Comparison of ENCODE assay signal across 22 cellular contexts in the genomic region with DNA sequence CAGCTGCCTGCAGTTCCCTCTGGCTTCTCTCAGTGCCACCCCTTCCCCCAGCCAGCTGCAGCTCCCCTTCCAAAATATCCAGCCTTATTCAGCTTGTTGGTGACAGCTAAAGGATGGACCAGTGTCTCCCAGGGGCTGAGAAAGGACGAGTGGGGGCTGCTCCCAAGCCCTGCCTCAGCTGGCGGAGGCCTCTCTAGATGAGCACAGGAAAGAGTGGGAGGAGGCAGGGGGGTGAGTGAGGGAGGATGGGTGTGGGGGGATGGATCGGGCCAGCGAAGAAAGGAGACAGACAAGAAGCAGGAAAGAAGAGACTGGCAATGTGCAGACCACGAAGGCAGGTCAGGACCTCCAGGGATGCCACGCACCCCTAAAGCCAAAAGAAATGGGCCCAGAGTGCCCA. TPM values are rescaled to one million over a fixed set of nuclear protein-coding genes. Genes with fewer than 3 reads are reported as not detected.
A peak's percentile ranks its signal among the peaks of the same experiment; 100 is the strongest.
DNase-seq lines count a peak whose midpoint lies in the region; ATAC-seq, FAIRE-seq and TF ChIP-seq lines count a peak whose summit lies in the region.
"Had no signal": no experiment of that assay in that cellular context is flagged by ENCODE, and none has a peak within 500 bp of the region (broad histone marks: within the 10 kb centered on the region; RNA-seq: fewer than 3 reads in every experiment).

No MANE protein-coding gene starts in this region.

- WGBS in K562 (ENCODE audit: insufficient coverage, low coverage, missing lambda C conversion rate) = 16% methylated on average over 6 of the region's 6 CpGs

- peaks cover 22% of the 10 kb centered on the region for H3K4me1 ChIP-seq in cardiac muscle cell (ENCODE audit: low read depth)
- peaks cover 12% of the 10 kb centered on the region for H3K4me1 ChIP-seq in left ventricle myocardium inferior
- peaks cover 2 to 6% of the 10 kb centered on the region in 2 experiments; a peak in 2 of 5 replicates for H3K4me1 ChIP-seq in K562 (replicated peaks in 1 of 2; ENCODE audit: control insufficient read depth in 2 of 2, insufficient read depth in 2 of 2, low read length in 2 of 2)

- H3K27ac ChIP-seq in cardiac muscle cell (peak overlapping the region; percentile 75), left ventricle myocardium inferior (replicated peaks) (no peak overlapping the region), K562 (ENCODE audit: extremely low read depth, low read depth, low read length) (no peak overlapping the region)
- H3K27ac ChIP-seq: brain microvascular endothelial cell, SJCRH30, suprapubic skin had no signal

- intact Hi-C loops in left ventricle myocardium inferior (cut with micrococcal nuclease) (no loop called here), K562 (cut with micrococcal nuclease) (loop anchor here (5.0 kb wide), 1 partner anchor 333 kb away; a partner anchor contains a TSS)

- TF ChIP-seq CTCF in cardiac muscle cell (IDR thresholded peaks at IDR 0.05; ENCODE audit: low read depth, low read length) (no peak), left ventricle myocardium inferior (IDR thresholded peaks at IDR 0.05; ENCODE audit: borderline replicate concordance) (no peak), K562 (IDR thresholded peaks at IDR 0.05 in 2 of 3, conservative IDR thresholded peaks at IDR 0.05 in 1 of 3; ENCODE audit: insufficient read depth in 2 of 3, low read depth in 1 of 3, low read length in 3 of 3) (no peak)

- H3K9me1 ChIP-seq in K562 (ENCODE audit: control insufficient read depth, insufficient read depth, low read length) = no peaks in the 10 kb centered on the region

- TF ChIP-seq EP300 in K562 (IDR thresholded peaks at IDR 0.05; ENCODE audit: low read length) = no peak

- ATAC-seq in K562 (peak; percentile 40; the same call in 1 of the 3 replicates), left lobe of liver (peak; percentile 10), GM18868 (IDR thresholded peaks at IDR 0.05; ENCODE audit: unreplicated experiment) (no peak)
- ATAC-seq: activated T-cell treated with anti-CD3 and anti-CD28 coated beads, Interleukin-2, amount 50 U/mL, for 72 hours; PC-3 had no signal

- H3K9me3 ChIP-seq in cardiac muscle cell (ENCODE audit: low read depth) (no peaks in the 10 kb centered on the region), left ventricle myocardium inferior (replicated peaks) (no peaks in the 10 kb centered on the region), K562 (replicated peaks; ENCODE audit: control insufficient read depth, insufficient read depth, low read depth, low read length) (no peaks in the 10 kb centered on the region)
- H3K9me3 ChIP-seq: SJCRH30, suprapubic skin had no signal

- CTCF ChIA-PET in K562 (lab: Yijun Ruan, JAX; ENCODE audit: low intra/inter-chr PET ratio) = no interaction called here

- in situ Hi-C loops in K562 (cut with MboI) = no loop called here

- no peak for TF ChIP-seq RAD21 in K562 (CRISPR knock-in tag; conservative IDR thresholded peaks at IDR 0.05 in 1 of 2, IDR thresholded peaks at IDR 0.05 in 1 of 2)

- H3K36me3 ChIP-seq in cardiac muscle cell (no peaks in the 10 kb centered on the region), left ventricle myocardium inferior (no peaks in the 10 kb centered on the region), K562 (ENCODE audit: control insufficient read depth, insufficient read depth, low read length) (no peaks in the 10 kb centered on the region)
- H3K36me3 ChIP-seq: brain microvascular endothelial cell, SJCRH30, suprapubic skin had no signal

- no peak overlapping the region for H3K9ac ChIP-seq in K562 (ENCODE audit: insufficient read depth in 1 of 2, low read depth in 2 of 2, low read length in 2 of 2)

- 0 out of 2 replicates have a peak overlapping the region, but pooled peaks have one; percentile 29 for H3K4me2 ChIP-seq in K562 (ENCODE audit: insufficient read depth, low read length)

- no peak overlapping the region for H2AFZ ChIP-seq in K562 (ENCODE audit: low read depth, low read length)

- TF ChIP-seq POLR2A in K562 (conservative IDR thresholded peaks at IDR 0.05) = no peak

- no TSS peak for BruUV-seq in K562 (replicated peaks; lab: Mats Ljungman, UMichigan)

- no peaks in the 10 kb centered on the region; the same call in 1 of the 2 replicates for H4K20me1 ChIP-seq in K562 (replicated peaks; ENCODE audit: control insufficient read depth, insufficient read depth, low read length)

- no peaks in the 10 kb centered on the region for H3K79me2 ChIP-seq in K562 (ENCODE audit: control insufficient read depth, insufficient read depth, low read length)

- H3K27me3 ChIP-seq in cardiac muscle cell = no peaks in the 10 kb centered on the region
- peaks cover 9% of the 10 kb centered on the region for H3K27me3 ChIP-seq in left ventricle myocardium inferior (ENCODE audit: low read depth)
- H3K27me3 ChIP-seq in K562 (ENCODE audit: control insufficient read depth in 2 of 2, insufficient read depth in 2 of 2, low read length in 2 of 2) = peaks cover 8 to 28% of the 10 kb centered on the region in 2 experiments; a peak in 4 of 5 replicates
- H3K27me3 ChIP-seq: SJCRH30, suprapubic skin had no signal

- FAIRE-seq in K562 (lab: Jason Lieb, UNC) = no peak

- POLR2A ChIA-PET in K562 (lab: Yijun Ruan, JAX) = interaction anchor here (1.1 to 1.8 kb wide), 2 partner anchors 15 to 44 kb away, joined by 4 read pairs; no protein-coding TSS in a partner anchor

- DNase-seq in cardiac muscle cell (ENCODE audit: low read depth in 1 of 2, low spot score in 1 of 2) (peak in 1 of 2 donors; percentile 39), left ventricle myocardium inferior (no peak), K562 (ENCODE audit: extremely low read depth in 1 of 4, low spot score in 3 of 4) (peak in 1 of 4 experiments; percentile 26), left lobe of liver (ENCODE audit: low spot score) (no peak), COR-L47 (lab: John Stamatoyannopoulos, UW) (no peak), H4 (ENCODE audit: low spot score) (no peak), globus pallidus (ENCODE audit: low spot score) (no peak)
- DNase-seq: activated CD4-positive, CD25-positive, alpha-beta regulatory T cell; activated T-cell treated with anti-CD3 and anti-CD28 coated beads, Interleukin-2, amount 50 U/mL, for 72 hours; brain microvascular endothelial cell; CD4-positive, alpha-beta memory T cell; dermis blood vessel endothelial cell; foreskin melanocyte; NCI-H2171; NCI-H748 treated with DMSO at 0.1 percent for 48 hours; PC-3; retina had no signal

- H3K4me3 ChIP-seq in cardiac muscle cell (no peak overlapping the region), left ventricle myocardium inferior (no peak overlapping the region), K562 (no peak overlapping the region)
- H3K4me3 ChIP-seq: SJCRH30, suprapubic skin had no signal

TF ChIP-seq in K562, 482 proteins besides CTCF, POLR2A, EP300 and RAD21 (continues in another document):
- no peak for TF ChIP-seq CHD1 (IDR thresholded peaks at IDR 0.05; ENCODE audit: low read length)

RNA-seq across cellular contexts. Expression of a gene that starts 17.5 kb away (rescaled TPM):
- total RNA-seq in cardiac muscle cell (6.5 TPM in 2 replicates), left ventricle myocardium inferior (0.60 TPM), K562 (2014; rRNA removed) (0.24 and 2.2 TPM in 2 replicates), K562 (2014; rRNA removed; fragmentation: Illumina TruSeq; extraction: Trizol) (0.35 and 0.62 TPM in 2 replicates), K562 (2015; rRNA removed; fragmentation: Illumina TruSeq; extraction: Trizol) (0.38 and 0.72 TPM in 2 replicates), K562 (2021) (0.58 and 0.60 TPM in 2 replicates), left lobe of liver (324 TPM)
- polyA plus RNA-seq in cardiac muscle cell (3.6 and 5.3 TPM in 2 replicates), K562 (2011; rRNA removed) (0.14 and 0.39 TPM in 2 replicates), K562 (2014; fragmentation: Illumina TruSeq; extraction: Trizol) (0.22 and 0.43 TPM in 2 replicates), K562 (2014; fragmentation: Nextera tagmentation; extraction: Ambion mirVana) (not detected), K562 (2014; rRNA removed) (0.15 and 0.23 TPM in 2 replicates)
- total RNA-seq in K562 (2011; cell fraction: chromatin; rRNA removed; ENCODE audit: low replicate concordance) = 7.2 and 10.4 TPM in 2 replicates
- 6.4 and 7.5 TPM in 2 replicates for total RNA-seq in K562 (2011; cell fraction: nucleolus; rRNA removed)
- 6.7 and 6.8 TPM in 2 replicates for total RNA-seq in K562 (2011; cell fraction: nucleoplasm; rRNA removed)
- polyA plus RNA-seq in K562 (2011; cell fraction: cytosol; rRNA removed) = 0.27 and 0.52 TPM in 2 replicates
- 0.58 and 1.5 TPM in 2 replicates for polyA plus RNA-seq in K562 (2011; cell fraction: nucleus; rRNA removed)
- polyA plus RNA-seq in K562 (2012) = 0.35 and 0.65 TPM in 2 replicates
- polyA minus RNA-seq in K562 (2011; rRNA and poly(A)+ RNA removed) = 3.4 and 4.3 TPM in 2 replicates
- polyA minus RNA-seq in K562 (2011; cell fraction: cytosol; rRNA and poly(A)+ RNA removed) = 1.1 TPM in 1 of 2 replicates, not detected in the other
- 7.7 and 7.9 TPM in 2 replicates for polyA minus RNA-seq in K562 (2011; cell fraction: nucleus; rRNA and poly(A)+ RNA removed)
- total RNA-seq in H4 (2014; rRNA removed; shearing (Covaris generic)) = 0.23 and 0.58 TPM in 2 replicates

RNA-seq across cellular contexts. Expression of a gene that starts 54.6 kb away (rescaled TPM):
- total RNA-seq in cardiac muscle cell (0.07 and 0.21 TPM in 2 replicates), left ventricle myocardium inferior (not detected), K562 (2014; rRNA removed) (not detected in 2 replicates), K562 (2014; rRNA removed; fragmentation: Illumina TruSeq; extraction: Trizol) (not detected in 2 replicates), K562 (2015; rRNA removed; fragmentation: Illumina TruSeq; extraction: Trizol) (not detected in 2 replicates), K562 (2021) (not detected in 2 replicates), left lobe of liver (not detected)
- polyA plus RNA-seq in cardiac muscle cell (0.91 and 0.95 TPM in 2 replicates), K562 (2011; rRNA removed) (not detected in 2 replicates), K562 (2014; fragmentation: Illumina TruSeq; extraction: Trizol) (not detected in 2 replicates), K562 (2014; fragmentation: Nextera tagmentation; extraction: Ambion mirVana) (not detected), K562 (2014; rRNA removed) (not detected in 2 replicates)
- not detected in 2 replicates for total RNA-seq in K562 (2011; cell fraction: chromatin; rRNA removed; ENCODE audit: low replicate concordance)
- not detected in 2 replicates for total RNA-seq in K562 (2011; cell fraction: nucleolus; rRNA removed)
- not detected in 2 replicates for total RNA-seq in K562 (2011; cell fraction: nucleoplasm; rRNA removed)
- not detected in 2 replicates for polyA plus RNA-seq in K562 (2011; cell fraction: cytosol; rRNA removed)
- polyA plus RNA-seq in K562 (2011; cell fraction: nucleus; rRNA removed) = not detected in 2 replicates
- not detected in 2 replicates for polyA plus RNA-seq in K562 (2012)
- not detected in 2 replicates for polyA minus RNA-seq in K562 (2011; rRNA and poly(A)+ RNA removed)
- polyA minus RNA-seq in K562 (2011; cell fraction: cytosol; rRNA and poly(A)+ RNA removed) = not detected in 2 replicates
- not detected in 2 replicates for polyA minus RNA-seq in K562 (2011; cell fraction: nucleus; rRNA and poly(A)+ RNA removed)
- total RNA-seq in H4 (2014; rRNA removed; shearing (Covaris generic)) = not detected in 2 replicates
- total RNA-seq: activated T-cell treated with anti-CD3 and anti-CD28 coated beads, Interleukin-2, amount 50 U/mL, for 72 hours; CD4-positive, alpha-beta memory T cell; dermis blood vessel endothelial cell; PC-3; suprapubic skin; T-helper 2 cell treated with Interferon-gamma antibody and Interleukin-4, amounts not matched to agents 100 ng/mL and 5 ng/mL, for 36 hours had no signal
- polyA plus RNA-seq: AG04450 had no signal

Comparison
In these comparisons a context has a peak if more than half of its experiments do, and no peak if none do; other contexts are left out.
1. RNA of a gene that starts 17.5 kb away (total RNA-seq): 324 TPM in left lobe of liver (single experiment); 6.5 TPM in cardiac muscle cell, 0.24 to 10.4 TPM in K562, 0.60 TPM in left ventricle myocardium inferior (single experiment) and 0.23 to 0.58 TPM in H4; every median in the first group is over 10 times any median in the second.